In the genomic region with DNA sequence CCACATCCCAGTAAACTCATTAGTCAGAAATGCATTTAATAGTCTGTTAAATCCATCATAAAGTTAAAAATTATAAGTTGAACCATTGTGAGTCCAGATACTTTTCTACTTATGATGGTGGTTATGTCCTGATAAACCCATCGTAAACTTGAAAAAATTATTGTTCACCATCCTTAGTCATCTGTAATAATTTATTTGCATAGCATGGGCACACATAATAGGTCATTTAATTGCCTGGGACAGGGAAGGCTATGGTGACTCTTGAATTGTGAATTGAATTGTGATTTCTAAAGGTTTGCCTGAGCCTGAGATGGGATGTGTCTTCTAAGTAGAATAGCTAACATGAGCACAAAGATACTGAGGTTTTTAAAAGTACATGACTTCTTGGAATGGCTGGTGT, we compare ENCODE assay signal across 1 cellular context.
TF ChIP-seq lines count a peak whose summit lies in the region.

No MANE protein-coding gene starts in this region.

TF ChIP-seq in SK-N-SH, 30 proteins besides CTCF, POLR2A, EP300 and RAD21:
- TF ChIP-seq, protein P1, sequence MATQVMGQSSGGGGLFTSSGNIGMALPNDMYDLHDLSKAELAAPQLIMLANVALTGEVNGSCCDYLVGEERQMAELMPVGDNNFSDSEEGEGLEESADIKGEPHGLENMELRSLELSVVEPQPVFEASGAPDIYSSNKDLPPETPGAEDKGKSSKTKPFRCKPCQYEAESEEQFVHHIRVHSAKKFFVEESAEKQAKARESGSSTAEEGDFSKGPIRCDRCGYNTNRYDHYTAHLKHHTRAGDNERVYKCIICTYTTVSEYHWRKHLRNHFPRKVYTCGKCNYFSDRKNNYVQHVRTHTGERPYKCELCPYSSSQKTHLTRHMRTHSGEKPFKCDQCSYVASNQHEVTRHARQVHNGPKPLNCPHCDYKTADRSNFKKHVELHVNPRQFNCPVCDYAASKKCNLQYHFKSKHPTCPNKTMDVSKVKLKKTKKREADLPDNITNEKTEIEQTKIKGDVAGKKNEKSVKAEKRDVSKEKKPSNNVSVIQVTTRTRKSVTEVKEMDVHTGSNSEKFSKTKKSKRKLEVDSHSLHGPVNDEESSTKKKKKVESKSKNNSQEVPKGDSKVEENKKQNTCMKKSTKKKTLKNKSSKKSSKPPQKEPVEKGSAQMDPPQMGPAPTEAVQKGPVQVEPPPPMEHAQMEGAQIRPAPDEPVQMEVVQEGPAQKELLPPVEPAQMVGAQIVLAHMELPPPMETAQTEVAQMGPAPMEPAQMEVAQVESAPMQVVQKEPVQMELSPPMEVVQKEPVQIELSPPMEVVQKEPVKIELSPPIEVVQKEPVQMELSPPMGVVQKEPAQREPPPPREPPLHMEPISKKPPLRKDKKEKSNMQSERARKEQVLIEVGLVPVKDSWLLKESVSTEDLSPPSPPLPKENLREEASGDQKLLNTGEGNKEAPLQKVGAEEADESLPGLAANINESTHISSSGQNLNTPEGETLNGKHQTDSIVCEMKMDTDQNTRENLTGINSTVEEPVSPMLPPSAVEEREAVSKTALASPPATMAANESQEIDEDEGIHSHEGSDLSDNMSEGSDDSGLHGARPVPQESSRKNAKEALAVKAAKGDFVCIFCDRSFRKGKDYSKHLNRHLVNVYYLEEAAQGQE (IDR thresholded peaks at IDR 0.05; ENCODE audit: low read depth, low read length): no peak
- TF ChIP-seq, protein P2, sequence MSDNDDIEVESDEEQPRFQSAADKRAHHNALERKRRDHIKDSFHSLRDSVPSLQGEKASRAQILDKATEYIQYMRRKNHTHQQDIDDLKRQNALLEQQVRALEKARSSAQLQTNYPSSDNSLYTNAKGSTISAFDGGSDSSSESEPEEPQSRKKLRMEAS (IDR thresholded peaks at IDR 0.05; ENCODE audit: low read depth): no peak
- no peak for TF ChIP-seq RCOR1 (IDR thresholded peaks at IDR 0.05; ENCODE audit: low read length)
- no peak for TF ChIP-seq NRF1 (IDR thresholded peaks at IDR 0.05; ENCODE audit: low read depth, low read length)
- TF ChIP-seq, protein P3, sequence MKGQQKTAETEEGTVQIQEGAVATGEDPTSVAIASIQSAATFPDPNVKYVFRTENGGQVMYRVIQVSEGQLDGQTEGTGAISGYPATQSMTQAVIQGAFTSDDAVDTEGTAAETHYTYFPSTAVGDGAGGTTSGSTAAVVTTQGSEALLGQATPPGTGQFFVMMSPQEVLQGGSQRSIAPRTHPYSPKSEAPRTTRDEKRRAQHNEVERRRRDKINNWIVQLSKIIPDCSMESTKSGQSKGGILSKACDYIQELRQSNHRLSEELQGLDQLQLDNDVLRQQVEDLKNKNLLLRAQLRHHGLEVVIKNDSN (IDR thresholded peaks at IDR 0.05; ENCODE audit: borderline replicate concordance, low read depth): no peak
- TF ChIP-seq EZH2phosphoT487 (IDR thresholded peaks at IDR 0.05; ENCODE audit: borderline replicate concordance, low read depth): no peak
